1 cellular context compared by ENCODE assay signal in the genomic region with DNA sequence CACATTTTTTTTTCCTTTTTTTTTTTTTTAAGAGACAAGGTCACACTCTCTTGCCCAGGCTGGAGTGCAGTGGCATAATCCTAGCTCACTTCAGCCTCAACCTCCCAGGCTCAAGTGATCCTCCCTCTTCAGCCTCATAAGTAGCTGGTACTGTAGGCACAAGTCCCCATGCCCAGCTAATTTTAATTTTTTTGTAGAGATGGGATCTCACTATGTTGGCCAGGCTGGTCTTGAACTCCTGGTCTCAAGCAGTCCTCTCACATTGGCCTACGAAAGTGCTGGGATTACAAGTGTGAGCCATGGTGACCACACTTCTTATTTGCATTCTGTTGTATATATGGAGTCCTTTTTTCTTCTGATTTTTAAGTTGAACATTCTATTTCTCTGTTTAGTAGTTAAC.
TF ChIP-seq lines count a peak whose summit lies in the region.

No MANE protein-coding gene starts in this region.

TF ChIP-seq in K562, 482 proteins besides CTCF, POLR2A, EP300 and RAD21:
- TF ChIP-seq FOXJ2 (tag; IDR thresholded peaks at IDR 0.05) (no peak), ZNF507 (tag; conservative IDR thresholded peaks at IDR 0.05) (peak; percentile 42; the same call in 1 of the 2 replicates), ZNF121 (CRISPR knock-in tag; conservative IDR thresholded peaks at IDR 0.05) (peak; percentile 96)
TF ChIP-seq in K562: peak in this region for 2.
